ENCODE assay signal across 8 cellular contexts in the genomic region with DNA sequence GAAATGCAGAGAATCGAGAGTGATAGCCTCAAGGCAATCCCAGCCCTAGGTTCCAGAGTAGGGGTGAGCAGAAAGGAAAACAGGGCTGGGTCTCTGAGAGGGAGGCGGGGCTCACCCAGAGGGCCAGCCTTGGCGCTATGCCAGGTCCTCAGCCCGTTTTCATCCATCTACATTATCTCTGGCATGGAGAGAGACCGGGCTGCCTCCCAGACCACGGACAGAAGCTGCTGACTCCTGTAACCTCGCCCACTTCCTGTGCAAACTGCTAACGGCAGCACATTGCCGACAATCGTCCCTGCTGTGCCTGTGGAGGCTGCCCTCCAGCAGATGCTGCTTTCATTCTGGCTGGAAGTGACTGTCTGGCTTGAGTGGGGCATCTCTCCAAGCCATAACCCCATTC.
DNase-seq lines count a peak whose midpoint lies in the region; FAIRE-seq and TF ChIP-seq lines count a peak whose summit lies in the region.

No MANE protein-coding gene starts in this region.

- H3K4me1 Mint-ChIP-seq in chondrocyte (ENCODE audit: low read depth), result peaks cover 6% of the 10 kb centered on the region
- H3K4me1 Mint-ChIP-seq in Calu3 (ENCODE audit: low read depth, unreplicated experiment), result no peaks in the 10 kb centered on the region

- H3K36me3 ChIP-seq in SJCRH30 (no peaks in the 10 kb centered on the region), small intestine (ENCODE audit: control insufficient read depth in 2 of 2, insufficient read depth in 2 of 2, low read length in 2 of 2) (no peaks in the 10 kb centered on the region)

- CTCF ChIA-PET in Calu3 (lab: Charles Lee), result no interaction called here

- DNase-seq in MV-4-11 (lab: John Stamatoyannopoulos, UW), result peak; percentile 40
- peak; percentile 42 to 47 for DNase-seq in SJCRH30
- peak; percentile 21 for DNase-seq in activated naive CD4-positive, alpha-beta T cell treated with anti-CD3 and anti-CD28 coated beads, Interleukin-2, amount 50 U/mL, for 16 hours
- DNase-seq in stimulated activated CD4-positive, alpha-beta T cell treated with anti-CD3 and anti-CD28 coated beads, Interleukin-4, amount 100 ng/mL, for 4 hours, result peak; percentile 7 to 9
- DNase-seq in chondrocyte (ENCODE audit: low spot score), result no peak
- DNase-seq in HPDE6-E6E7 (ENCODE audit: extremely low spot score), result no peak
- no peak for DNase-seq in small intestine
- no peak for DNase-seq in Calu3

- H3K9me3 Mint-ChIP-seq in chondrocyte (ENCODE audit: low read depth) (peaks cover 8% of the 10 kb centered on the region), Calu3 (ENCODE audit: low read depth, unreplicated experiment) (no peaks in the 10 kb centered on the region)

- H3K36me3 Mint-ChIP-seq in chondrocyte (ENCODE audit: low read depth) (no peaks in the 10 kb centered on the region), Calu3 (ENCODE audit: insufficient read depth, unreplicated experiment) (no peaks in the 10 kb centered on the region)

- no peaks in the 10 kb centered on the region for H3K9me3 ChIP-seq in SJCRH30 (replicated peaks)
- no peaks in the 10 kb centered on the region for H3K9me3 ChIP-seq in small intestine (ENCODE audit: control insufficient read depth, low read depth)

- H3K4me1 ChIP-seq in SJCRH30 (peaks cover 3% of the 10 kb centered on the region; the same call in 1 of the 2 replicates), small intestine (ENCODE audit: control insufficient read depth in 2 of 2, insufficient read depth in 1 of 2, low read depth in 1 of 2, low read length in 1 of 2) (no peaks in the 10 kb centered on the region)

- WGBS in small intestine, 3 donors, result 19 to 27% (median 23%) methylated on average over 10 of the region's 10 CpGs

- no peak overlapping the region for H3K27ac ChIP-seq in SJCRH30
- no peak overlapping the region for H3K27ac ChIP-seq in small intestine (ENCODE audit: low read depth in 1 of 2, low read length in 1 of 2)

- no peak for FAIRE-seq in small intestine (lab: Jason Lieb, UNC)

- BruUV-seq in Calu3 (replicated peaks; lab: Mats Ljungman, UMichigan), result no TSS peak

- H3K4me3 ChIP-seq in SJCRH30 (no peak overlapping the region), small intestine (ENCODE audit: low read depth in 1 of 2, low read length in 2 of 2) (no peak overlapping the region)

- H3K27me3 ChIP-seq in SJCRH30 (peaks cover 50% of the 10 kb centered on the region), small intestine (ENCODE audit: control insufficient read depth in 2 of 2, insufficient read depth in 2 of 2, low read length in 2 of 2) (no peaks in the 10 kb centered on the region)

- TF ChIP-seq CTCF in chondrocyte (IDR thresholded peaks at IDR 0.05) (no peak), Calu3 (IDR thresholded peaks at IDR 0.05; ENCODE audit: unreplicated experiment) (no peak)

- no peak overlapping the region for H3K4me3 Mint-ChIP-seq in chondrocyte (ENCODE audit: unreplicated experiment)
- no peak overlapping the region for H3K4me3 Mint-ChIP-seq in Calu3 (ENCODE audit: low read depth, unreplicated experiment)

- intact Hi-C loops in Calu3 (cut with micrococcal nuclease; ENCODE audit: unreplicated experiment), result no loop called here

- H3K27ac Mint-ChIP-seq in chondrocyte (ENCODE audit: unreplicated experiment) (no peak overlapping the region), Calu3 (ENCODE audit: unreplicated experiment) (no peak overlapping the region)

- H3K27me3 Mint-ChIP-seq in chondrocyte (ENCODE audit: low read depth) (peaks cover 7% of the 10 kb centered on the region), Calu3 (ENCODE audit: unreplicated experiment) (peaks cover 16% of the 10 kb centered on the region)

Comparison
In these comparisons a context has a peak if more than half of its experiments do, and no peak if none do; other contexts are left out.
1. DNase-seq: peak in MV-4-11 (single experiment), SJCRH30 (2 of 2), activated naive CD4-positive, alpha-beta T cell treated with anti-CD3 and anti-CD28 coated beads, Interleukin-2, amount 50 U/mL, for 16 hours (single experiment) and stimulated activated CD4-positive, alpha-beta T cell treated with anti-CD3 and anti-CD28 coated beads, Interleukin-4, amount 100 ng/mL, for 4 hours (2 of 2); none in chondrocyte (single experiment), HPDE6-E6E7 (single experiment), small intestine (single experiment) and Calu3 (single experiment).